In the genomic region with DNA sequence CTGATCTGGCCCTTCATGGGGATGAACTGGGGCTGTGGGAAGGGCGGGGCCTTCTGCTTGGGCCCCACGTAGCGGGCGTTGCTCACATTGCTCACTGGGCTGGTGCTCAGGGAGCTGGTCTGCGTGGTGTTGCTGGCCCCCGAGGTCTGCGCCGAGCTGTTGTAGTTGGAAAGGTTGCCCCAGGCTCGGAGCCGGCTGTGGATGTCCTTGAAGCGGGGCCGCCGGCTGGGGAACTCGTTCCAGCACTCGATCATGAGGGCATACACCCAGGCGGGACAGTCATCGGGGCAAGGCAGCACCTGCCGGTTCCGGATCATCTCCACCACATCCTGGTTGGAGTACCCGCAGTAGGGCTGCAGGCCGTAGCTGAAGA, we compare ENCODE assay signal across 27 cellular contexts.
"Had no signal": no experiment of that assay in that cellular context is flagged by ENCODE, and none has a peak within 500 bp of the region (broad histone marks: within the 10 kb centered on the region; RNA-seq: fewer than 3 reads in every experiment).

No MANE protein-coding gene starts in this region.

- H3K9me3 Mint-ChIP-seq: natural killer cell; nephron; stimulated activated effector memory CD8-positive, alpha-beta T cell treated with anti-CD3 and anti-CD28 coated beads, Interleukin-12 subunit alpha, Interleukin-12 subunit beta, amount 100 ng/mL, for 72 hours; stimulated activated naive CD8-positive, alpha-beta T cell treated with anti-CD3 and anti-CD28 coated beads, Interleukin-15, amount 100 ng/mL, for 72 hours had no signal

- H3K36me3 Mint-ChIP-seq: naive thymus-derived CD4-positive, alpha-beta T cell; natural killer cell; stimulated activated effector memory CD8-positive, alpha-beta T cell treated with anti-CD3 and anti-CD28 coated beads, Interleukin-12 subunit alpha, Interleukin-12 subunit beta, amount 100 ng/mL, for 72 hours had no signal

- DNase-seq: naive thymus-derived CD4-positive, alpha-beta T cell; natural killer cell; nucleus accumbens; psoas muscle; right cardiac atrium; right lobe of liver; sigmoid colon; small intestine; stimulated activated CD4-positive, alpha-beta T cell treated with anti-CD3 and anti-CD28 coated beads, Interleukin-15, amount 100 ng/mL, for 24 hours; stimulated activated CD4-positive, alpha-beta T cell treated with anti-CD3 and anti-CD28 coated beads, Interleukin-2, amount 100 ng/mL, for 24 hours; stimulated activated CD4-positive, alpha-beta T cell treated with anti-CD3 and anti-CD28 coated beads, Interleukin-2, amount 100 ng/mL, for 48 hours; stimulated activated CD4-positive, alpha-beta T cell treated with anti-CD3 and anti-CD28 coated beads, Interleukin-4, amount 100 ng/mL, for 24 hours; stimulated activated naive CD4-positive, alpha-beta T cell; stimulated activated naive CD8-positive, alpha-beta T cell treated with anti-CD3 and anti-CD28 coated beads, Interleukin-15, amount 100 ng/mL, for 72 hours; stimulated activated naive CD8-positive, alpha-beta T cell treated with anti-CD3 and anti-CD28 coated beads, Interleukin-15, Interleukin-2, amounts not matched to agents 100 U/mL and 50 U/mL, for 24 hours; substantia nigra; thyroid gland; trophoblast cell; uterus had no signal

- H3K27me3 ChIP-seq: pancreas, right lobe of liver, sigmoid colon, thyroid gland, tibial nerve, upper lobe of left lung, uterus had no signal

- H3K27me3 Mint-ChIP-seq: progenitor cell of endocrine pancreas had no signal

- H3K27ac Mint-ChIP-seq: naive thymus-derived CD4-positive, alpha-beta T cell; natural killer cell; nephron; progenitor cell of endocrine pancreas; stimulated activated effector memory CD8-positive, alpha-beta T cell treated with anti-CD3 and anti-CD28 coated beads, Interleukin-12 subunit alpha, Interleukin-12 subunit beta, amount 100 ng/mL, for 72 hours had no signal

- H3K4me3 ChIP-seq: pancreas, psoas muscle, right lobe of liver, sigmoid colon, thoracic aorta, thyroid gland, tibial nerve, upper lobe of left lung, uterus had no signal

- H3K36me3 ChIP-seq: neutrophil, pancreas, right lobe of liver, thoracic aorta, tibial nerve, upper lobe of left lung, uterus had no signal

- ATAC-seq: naive thymus-derived CD4-positive, alpha-beta T cell; pancreas; psoas muscle; right cardiac atrium; right lobe of liver; stimulated activated effector memory CD8-positive, alpha-beta T cell treated with anti-CD3 and anti-CD28 coated beads, Interleukin-12 subunit alpha, Interleukin-12 subunit beta, amount 100 ng/mL, for 72 hours; stimulated activated naive CD8-positive, alpha-beta T cell treated with anti-CD3 and anti-CD28 coated beads, Interleukin-15, Interleukin-2, amounts not matched to agents 100 U/mL and 50 U/mL, for 24 hours had no signal

- H3K27ac ChIP-seq: neutrophil, pancreas, psoas muscle, right lobe of liver, sigmoid colon, thoracic aorta, thyroid gland, tibial nerve, upper lobe of left lung, uterus had no signal

- H3K4me1 ChIP-seq: pancreas, psoas muscle, thyroid gland, tibial nerve, upper lobe of left lung had no signal

- H3K9me3 ChIP-seq: neutrophil, pancreas, psoas muscle, right lobe of liver, sigmoid colon, thoracic aorta, thyroid gland, tibial nerve, upper lobe of left lung, uterus had no signal

- H3K4me3 Mint-ChIP-seq: naive thymus-derived CD4-positive, alpha-beta T cell; natural killer cell; nephron; stimulated activated effector memory CD8-positive, alpha-beta T cell treated with anti-CD3 and anti-CD28 coated beads, Interleukin-12 subunit alpha, Interleukin-12 subunit beta, amount 100 ng/mL, for 72 hours; stimulated activated naive CD8-positive, alpha-beta T cell treated with anti-CD3 and anti-CD28 coated beads, Interleukin-15, amount 100 ng/mL, for 72 hours had no signal

- H3K4me1 Mint-ChIP-seq: natural killer cell; nephron; stimulated activated naive CD8-positive, alpha-beta T cell treated with anti-CD3 and anti-CD28 coated beads, Interleukin-15, amount 100 ng/mL, for 72 hours had no signal
